Comparison of ENCODE assay signal across 30 cellular contexts in the genomic region with DNA sequence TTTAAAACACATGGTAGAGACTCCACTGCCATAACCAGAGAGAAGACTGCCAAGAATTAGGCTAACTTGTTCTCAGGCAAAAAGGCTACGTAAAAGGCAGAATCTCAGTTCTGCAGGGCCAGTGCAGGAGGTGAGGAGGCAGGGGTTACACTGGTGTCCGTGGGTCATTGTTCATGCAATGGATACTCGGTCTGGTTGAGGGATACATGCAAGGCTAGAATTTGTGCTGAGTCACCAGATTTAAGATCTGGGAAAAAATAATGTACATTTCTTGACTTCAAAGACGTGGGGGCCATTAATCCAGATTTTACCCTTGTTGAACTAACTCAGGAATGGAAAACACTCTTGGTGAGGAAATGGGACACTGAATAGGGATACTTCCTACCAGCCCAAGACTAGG.
"Had no signal": no experiment of that assay in that cellular context is flagged by ENCODE, and none has a peak within 500 bp of the region (broad histone marks: within the 10 kb centered on the region; RNA-seq: fewer than 3 reads in every experiment).

No MANE protein-coding gene starts in this region.

- H3K9ac ChIP-seq: parathyroid adenoma had no signal

- H3K4me3 Mint-ChIP-seq: activated naive CD4-positive, alpha-beta T cell treated with anti-CD3 and anti-CD28 coated beads for 36 hours; central memory CD8-positive, alpha-beta T cell; dendritic cell treated with granulocyte-macrophage colony-stimulating factor and Interleukin-4, amounts not matched to agents 40 ng/mL and 50 ng/mL, for 4 days; naive thymus-derived CD8-positive, alpha-beta T cell; neural crest cell; T-helper 17 cell had no signal

- H3K36me3 ChIP-seq: lower lobe of right lung, suprapubic skin, WERI-Rb-1 had no signal

- H3K4me1 ChIP-seq: esophagus squamous epithelium, parathyroid adenoma, psoas muscle, suprapubic skin, tibial artery had no signal

- H3K9me3 ChIP-seq: esophagus squamous epithelium, lower lobe of right lung, psoas muscle, suprapubic skin, tibial artery had no signal

- H3K27ac Mint-ChIP-seq: activated naive CD4-positive, alpha-beta T cell treated with anti-CD3 and anti-CD28 coated beads for 36 hours; dendritic cell treated with granulocyte-macrophage colony-stimulating factor and Interleukin-4, amounts not matched to agents 40 ng/mL and 50 ng/mL, for 4 days had no signal

- H2AFZ ChIP-seq: parathyroid adenoma had no signal

- H3K79me2 ChIP-seq: parathyroid adenoma had no signal

- H3K27me3 Mint-ChIP-seq: central memory CD8-positive, alpha-beta T cell; dendritic cell treated with granulocyte-macrophage colony-stimulating factor and Interleukin-4, amounts not matched to agents 40 ng/mL and 50 ng/mL, for 4 days; naive thymus-derived CD8-positive, alpha-beta T cell; T-helper 17 cell had no signal

- FAIRE-seq: bronchial epithelial cell had no signal

- ATAC-seq: activated CD4-positive, CD25-positive, alpha-beta regulatory T cell treated with anti-CD3 and anti-CD28 coated beads, Interleukin-2, amount 50 U/mL, for 24 hours; left lobe of liver; lower lobe of right lung; naive thymus-derived CD8-positive, alpha-beta T cell; psoas muscle; T-helper 17 cell had no signal

- H3K4me2 ChIP-seq: smooth muscle cell had no signal

- H3K27me3 ChIP-seq: esophagus squamous epithelium, suprapubic skin, tibial artery had no signal

- H3K4me3 ChIP-seq: esophagus squamous epithelium, lower lobe of right lung, psoas muscle, smooth muscle cell, suprapubic skin, tibial artery had no signal

- DNase-seq: activated CD8-positive, alpha-beta memory T cell treated with anti-CD3 and anti-CD28 coated beads for 24 hours; activated effector memory CD4-positive, alpha-beta T cell treated with Interleukin-2 at 50 U/mL for 16 hours; activated naive CD4-positive, alpha-beta T cell treated with anti-CD3 and anti-CD28 coated beads for 36 hours; anterior cingulate cortex; effector CD4-positive, alpha-beta T cell; esophagus squamous epithelium; foreskin melanocyte; kidney glomerular epithelial cell; lower lobe of right lung; mesenchymal stem cell; naive thymus-derived CD8-positive, alpha-beta T cell; occipital lobe; psoas muscle; stimulated activated CD4-positive, alpha-beta T cell treated with anti-CD3 and anti-CD28 coated beads, Interleukin-15, amount 100 ng/mL, for 24 hours; stimulated activated CD4-positive, alpha-beta T cell treated with anti-CD3 and anti-CD28 coated beads, Interleukin-2, amount 100 ng/mL, for 24 hours; stimulated activated naive CD4-positive, alpha-beta T cell; T-helper 17 cell; T1000; tibial artery; WERI-Rb-1 had no signal

- H3K27ac ChIP-seq: epithelial cell of prostate, esophagus squamous epithelium, lower lobe of right lung, parathyroid adenoma, psoas muscle, suprapubic skin, tibial artery, WERI-Rb-1 had no signal

- H3K9me3 Mint-ChIP-seq: central memory CD8-positive, alpha-beta T cell; dendritic cell treated with granulocyte-macrophage colony-stimulating factor and Interleukin-4, amounts not matched to agents 40 ng/mL and 50 ng/mL, for 4 days; neural crest cell had no signal
